8 cellular contexts compared by ENCODE assay signal in genomic region chr19:57435062-57435978, GRCh38. TPM values are rescaled to one million over a fixed set of nuclear protein-coding genes. Genes with fewer than 3 reads are reported as not detected.
A peak's percentile ranks its signal among the peaks of the same experiment; 100 is the strongest.
DNase-seq lines count a peak whose midpoint lies in the region; ATAC-seq, FAIRE-seq and TF ChIP-seq lines count a peak whose summit lies in the region.

TSS of gene ZNF749 (plus strand) at chr19:57435325. CDS start at chr19:57435579, 254 bp downstream.

- peak; percentile 84 for FAIRE-seq in H54 (lab: Jason Lieb, UNC)

- H3K4me3 ChIP-seq in fibroblast of mammary gland (ENCODE audit: control insufficient read depth, low read depth, low read length): peak within 1 kb of the TSS; percentile 82
- peak within 1 kb of the TSS; percentile 75 for H3K4me3 ChIP-seq in naive thymus-derived CD4-positive, alpha-beta T cell (ENCODE audit: low read length)

- H3K27ac Mint-ChIP-seq in naive thymus-derived CD4-positive, alpha-beta T cell: peak within 1 kb of the TSS; percentile 79 to 98 (median 95)
- H3K27ac Mint-ChIP-seq in stimulated activated memory B cell treated with anti-CD40 and anti-IgM and Interleukin-4, amounts not matched to agents 10 μg/mL and 1 μg/mL and 100 μg/mL, for 72 hours: peak within 1 kb of the TSS; percentile 87

- TF ChIP-seq POLR2A in H54 (IDR thresholded peaks at IDR 0.05; ENCODE audit: low read depth, low read length): peak; percentile 50

- peaks cover 28 to 57% (median 39%) of the 10 kb centered on the region in 5 donors for H3K36me3 Mint-ChIP-seq in naive thymus-derived CD4-positive, alpha-beta T cell
- H3K36me3 Mint-ChIP-seq in stimulated activated memory B cell treated with anti-CD40 and anti-IgM and Interleukin-4, amounts not matched to agents 10 μg/mL and 1 μg/mL and 100 μg/mL, for 72 hours: peaks cover 25% of the 10 kb centered on the region

- TF ChIP-seq CTCF in RWPE1 (conservative IDR thresholded peaks at IDR 0.05; ENCODE audit: low read depth) (no peak), fibroblast of mammary gland (conservative IDR thresholded peaks at IDR 0.05; ENCODE audit: control insufficient read depth, insufficient read depth, low read depth, low read length) (no peak)

- H3K9me3 ChIP-seq in naive thymus-derived CD4-positive, alpha-beta T cell (ENCODE audit: control insufficient read depth in 2 of 3, low read length in 3 of 3): peaks cover 0 to 6% (median 3%) of the 10 kb centered on the region in 3 experiments

- peaks cover 7 to 14% of the 10 kb centered on the region in 2 donors for H3K4me1 ChIP-seq in naive thymus-derived CD4-positive, alpha-beta T cell (ENCODE audit: control insufficient read depth in 2 of 2, insufficient read depth in 2 of 2, low read length in 2 of 2)

- peaks cover 0 to 26% (median 6%) of the 10 kb centered on the region in 3 experiments for H3K36me3 ChIP-seq in naive thymus-derived CD4-positive, alpha-beta T cell (ENCODE audit: control insufficient read depth in 2 of 3, insufficient read depth in 3 of 3, low read length in 3 of 3)

- DNase-seq in EL (peak; percentile 98), H54 (ENCODE audit: insufficient read length, low spot score) (peak; percentile 98), LoVo (ENCODE audit: low spot score) (peak; percentile 97), RWPE1 (ENCODE audit: low spot score) (peak; percentile 97), fibroblast of mammary gland (ENCODE audit: low read depth) (peak; percentile 98)
- DNase-seq in activated T-helper 1 cell treated with anti-CD3 and anti-CD28 coated beads, Interleukin-2, amount 50 U/mL, for 16 hours (ENCODE audit: low read depth in 1 of 2, low spot score in 1 of 2): peak; percentile 91
- peak; percentile 76 to 100 (median 96) for DNase-seq in naive thymus-derived CD4-positive, alpha-beta T cell

- H3K27me3 ChIP-seq in naive thymus-derived CD4-positive, alpha-beta T cell (ENCODE audit: control insufficient read depth in 2 of 2, insufficient read depth in 2 of 2, low read length in 2 of 2): no peaks in the 10 kb centered on the region

- ATAC-seq in naive thymus-derived CD4-positive, alpha-beta T cell: peak; percentile 100
- peak; percentile 100 for ATAC-seq in stimulated activated memory B cell treated with anti-CD40 and anti-IgM and Interleukin-4, amounts not matched to agents 10 μg/mL and 1 μg/mL and 100 μg/mL, for 72 hours

- no peaks in the 10 kb centered on the region for H3K27me3 Mint-ChIP-seq in naive thymus-derived CD4-positive, alpha-beta T cell
- H3K27me3 Mint-ChIP-seq in stimulated activated memory B cell treated with anti-CD40 and anti-IgM and Interleukin-4, amounts not matched to agents 10 μg/mL and 1 μg/mL and 100 μg/mL, for 72 hours: no peaks in the 10 kb centered on the region

- intact Hi-C loops in naive thymus-derived CD4-positive, alpha-beta T cell (cut with micrococcal nuclease): loop anchor here (1.0 to 5.0 kb wide), 24 partner anchors 24 to 1042 kb away; partner anchors contain the start of genes TRAPPC2B (in 2 of the 2), ZNF134 (in 2 of the 2), ZNF17 (in 2 of the 2) and ZNF304 (in 2 of the 2)

- peaks cover 7 to 46% (median 28%) of the 10 kb centered on the region in 11 donors for H3K9me3 Mint-ChIP-seq in naive thymus-derived CD4-positive, alpha-beta T cell
- no peaks in the 10 kb centered on the region for H3K9me3 Mint-ChIP-seq in stimulated activated memory B cell treated with anti-CD40 and anti-IgM and Interleukin-4, amounts not matched to agents 10 μg/mL and 1 μg/mL and 100 μg/mL, for 72 hours

- H3K4me3 Mint-ChIP-seq in naive thymus-derived CD4-positive, alpha-beta T cell: peak within 1 kb of the TSS; percentile 92 to 100 (median 98)
- H3K4me3 Mint-ChIP-seq in stimulated activated memory B cell treated with anti-CD40 and anti-IgM and Interleukin-4, amounts not matched to agents 10 μg/mL and 1 μg/mL and 100 μg/mL, for 72 hours: peak within 1 kb of the TSS; percentile 85

- peaks cover 23 to 42% (median 38%) of the 10 kb centered on the region in 7 donors for H3K4me1 Mint-ChIP-seq in naive thymus-derived CD4-positive, alpha-beta T cell
- peaks cover 39% of the 10 kb centered on the region for H3K4me1 Mint-ChIP-seq in stimulated activated memory B cell treated with anti-CD40 and anti-IgM and Interleukin-4, amounts not matched to agents 10 μg/mL and 1 μg/mL and 100 μg/mL, for 72 hours

- H3K27ac ChIP-seq in RWPE1: peak within 1 kb of the TSS; percentile 78
- H3K27ac ChIP-seq in naive thymus-derived CD4-positive, alpha-beta T cell (ENCODE audit: low read depth, low read length): peak within 1 kb of the TSS; percentile 77

- CTCF ChIA-PET in RWPE1 (lab: Yijun Ruan, JAX): interaction anchor here (0.6 kb wide), 1 partner anchor 684 kb away, joined by 3 read pairs; no protein-coding TSS in a partner anchor
- CTCF ChIA-PET in naive thymus-derived CD4-positive, alpha-beta T cell (lab: Charles Lee): no interaction called here

- POLR2A ChIA-PET in RWPE1 (lab: Yijun Ruan, JAX; ENCODE audit: low non-redundant PET): no interaction called here
- POLR2A ChIA-PET in naive thymus-derived CD4-positive, alpha-beta T cell (lab: Charles Lee): interaction anchor here (0.6 to 1.7 kb wide), 7 partner anchors 16 to 750 kb away, joined by 3 to 6 read pairs (median 3); partner anchors contain the start of genes TRAPPC2B, ZNF134, ZNF274 and ZNF547

RNA-seq across cellular contexts. Expression of gene ZNF749, which starts in this region (rescaled TPM):
- 10 to 100 TPM in 4 of 5 experiments, 1 to 10 TPM in 1; 8.9 to 17.9 (median 13.2) TPM for total RNA-seq in naive thymus-derived CD4-positive, alpha-beta T cell
- polyA plus RNA-seq in naive thymus-derived CD4-positive, alpha-beta T cell: 10 to 100 TPM; 11.5 to 14.4 TPM

Comparison
In these comparisons a context has a peak if more than half of its experiments do, and no peak if none do; other contexts are left out.
1. Peak in every context shown above with its lines: DNase-seq, ATAC-seq, H3K4me3 ChIP-seq and H3K27ac ChIP-seq.